11 cellular contexts compared by ENCODE assay signal in genomic region chr6:53752440-53752839, GRCh38.
"Had no signal": no experiment of that assay in that cellular context is flagged by ENCODE, and none has a peak within 500 bp of the region (broad histone marks: within the 10 kb centered on the region; RNA-seq: fewer than 3 reads in every experiment).

No MANE protein-coding gene starts in this region.

- FAIRE-seq: pancreas had no signal

- DNase-seq: activated effector memory CD4-positive, alpha-beta T cell treated with anti-CD3 and anti-CD28 coated beads, Interleukin-2, amount 50 U/mL, for 16 hours; activated T-cell treated with anti-CD3 and anti-CD28 coated beads, Interleukin-2, amount 50 U/mL, for 1 hour; dorsolateral prefrontal cortex; islet precursor cell; left ventricle myocardium inferior; pancreas; tibial artery had no signal

- H3K27ac Mint-ChIP-seq: activated naive CD8-positive, alpha-beta T cell; stimulated activated effector memory CD8-positive, alpha-beta T cell treated with anti-CD3 and anti-CD28 coated beads, Interleukin-12 subunit alpha, Interleukin-12 subunit beta, amount 100 ng/mL, for 72 hours had no signal

- H3K4me3 Mint-ChIP-seq: activated naive CD8-positive, alpha-beta T cell; neural crest cell; stimulated activated effector memory CD8-positive, alpha-beta T cell treated with anti-CD3 and anti-CD28 coated beads, Interleukin-12 subunit alpha, Interleukin-12 subunit beta, amount 100 ng/mL, for 72 hours had no signal

- H3K27me3 Mint-ChIP-seq: activated naive CD8-positive, alpha-beta T cell had no signal

- H3K4me1 ChIP-seq: left ventricle myocardium inferior, pancreas, tibial artery had no signal

- H3K27ac ChIP-seq: dorsolateral prefrontal cortex, gastroesophageal sphincter, left ventricle myocardium inferior, pancreas, tibial artery had no signal

- H3K27me3 ChIP-seq: dorsolateral prefrontal cortex, gastroesophageal sphincter, pancreas, tibial artery had no signal

- H3K4me3 ChIP-seq: dorsolateral prefrontal cortex, gastroesophageal sphincter, left ventricle myocardium inferior, pancreas, tibial artery had no signal

- H3K9me3 ChIP-seq: gastroesophageal sphincter, left ventricle myocardium inferior, pancreas, tibial artery had no signal

- H3K36me3 ChIP-seq: gastroesophageal sphincter, left ventricle myocardium inferior, pancreas, tibial artery had no signal

- H3K36me3 Mint-ChIP-seq: activated naive CD8-positive, alpha-beta T cell; stimulated activated effector memory CD8-positive, alpha-beta T cell treated with anti-CD3 and anti-CD28 coated beads, Interleukin-12 subunit alpha, Interleukin-12 subunit beta, amount 100 ng/mL, for 72 hours had no signal

- H3K4me1 Mint-ChIP-seq: neural crest cell; stimulated activated effector memory CD8-positive, alpha-beta T cell treated with anti-CD3 and anti-CD28 coated beads, Interleukin-12 subunit alpha, Interleukin-12 subunit beta, amount 100 ng/mL, for 72 hours had no signal

- H3K9me3 Mint-ChIP-seq: neural crest cell; stimulated activated effector memory CD8-positive, alpha-beta T cell treated with anti-CD3 and anti-CD28 coated beads, Interleukin-12 subunit alpha, Interleukin-12 subunit beta, amount 100 ng/mL, for 72 hours had no signal

- ATAC-seq: gastroesophageal sphincter; pancreas; stimulated activated effector memory CD8-positive, alpha-beta T cell treated with anti-CD3 and anti-CD28 coated beads, Interleukin-12 subunit alpha, Interleukin-12 subunit beta, amount 100 ng/mL, for 72 hours had no signal
